Comparison of ENCODE assay signal across 26 cellular contexts in genomic region chr11:2562897-2563215, GRCh38.
"Had no signal": no experiment of that assay in that cellular context is flagged by ENCODE, and none has a peak within 500 bp of the region (broad histone marks: within the 10 kb centered on the region; RNA-seq: fewer than 3 reads in every experiment).

No MANE protein-coding gene starts in this region.

- H3K4me1 ChIP-seq: breast epithelium had no signal

- H3K4me3 ChIP-seq: breast epithelium, MG63 had no signal

- H3K4me2 ChIP-seq: KMS-11 had no signal

- DNase-seq: activated B cell treated with CpG ODN at 0.5 μM for 24 hours; activated CD4-positive, alpha-beta T cell treated with anti-CD3 and anti-CD28 coated beads for 1 hour; activated CD4-positive, alpha-beta T cell treated with anti-CD3 and anti-CD28 coated beads, Interleukin-2, amount 10 ng/mL, durations not matched to agents 24 days and 14 days; activated CD4-positive, alpha-beta T cell treated with anti-CD3 and anti-CD28 coated beads, Interleukin-2, amount 50 U/mL, for 48 hours; activated CD8-positive, alpha-beta memory T cell treated with anti-CD3 and anti-CD28 coated beads, Interleukin-2, amount 10 ng/mL, durations not matched to agents 7 days and 5 days; activated naive CD4-positive, alpha-beta T cell treated with Interleukin-2 at 50 U/mL for 16 hours; activated naive CD8-positive, alpha-beta T cell treated with anti-CD3 and anti-CD28 coated beads for 36 hours; activated T-cell treated with anti-CD3 and anti-CD28 coated beads, Interleukin-2, amount 50 U/mL, for 24 hours; MG63; MV-4-11; NCI-H1092 treated with DMSO at 0.1 percent for 48 hours; NCI-H1417 treated with DMSO at 0.1 percent for 48 hours; NCI-H1694; NCI-H2029; NCI-H2107; NCI-H2171 treated with DMSO at 0.1 percent for 48 hours; NCI-H226; NCI-H526 treated with DMSO at 0.1 percent for 48 hours; NCI-H82; OCI-M1; RPMI8226; SHP77 treated with DMSO at 0.1 percent for 48 hours; T-helper 9 cell had no signal

- H3K36me3 ChIP-seq: breast epithelium, MG63 had no signal

- H3K9ac ChIP-seq: KMS-11 had no signal

- H3K27ac ChIP-seq: breast epithelium, KMS-11 had no signal

- H3K27me3 ChIP-seq: breast epithelium, MG63 had no signal

- H3K9me3 ChIP-seq: breast epithelium, MG63 had no signal

- ATAC-seq: activated CD8-positive, alpha-beta memory T cell treated with anti-CD3 and anti-CD28 coated beads, Interleukin-2, amount 10 ng/mL, durations not matched to agents 7 days and 5 days; T-helper 17 cell had no signal
